ENCODE assay signal across 15 cellular contexts in the genomic region with DNA sequence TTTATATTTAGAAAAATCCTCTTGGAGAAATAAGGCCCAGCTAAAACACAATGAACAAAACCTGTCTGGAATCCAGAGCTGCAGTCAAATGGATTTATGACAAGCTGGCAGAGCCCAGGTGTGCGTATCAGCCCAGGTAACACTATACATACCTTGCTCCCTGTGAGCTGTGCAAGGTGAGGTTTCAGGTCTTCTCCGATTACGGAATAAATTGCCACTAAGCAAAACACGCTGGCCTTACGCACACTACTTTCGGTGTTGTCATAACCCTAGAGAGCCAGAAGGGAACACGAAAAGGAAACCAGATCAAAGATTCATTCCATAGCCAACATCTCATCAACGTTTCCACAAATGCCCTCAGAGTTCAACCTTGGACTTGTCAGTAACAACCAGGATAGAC.
"Had no signal": no experiment of that assay in that cellular context is flagged by ENCODE, and none has a peak within 500 bp of the region (broad histone marks: within the 10 kb centered on the region; RNA-seq: fewer than 3 reads in every experiment).

No MANE protein-coding gene starts in this region.

- H3K4me3 Mint-ChIP-seq: activated CD4-positive, alpha-beta memory T cell treated with anti-CD3 and anti-CD28 coated beads, Interleukin-2, amount 10 ng/mL, durations not matched to agents 7 days and 5 days; activated CD4-positive, alpha-beta T cell treated with anti-CD3 and anti-CD28 coated beads for 36 hours; activated naive CD8-positive, alpha-beta T cell; brain; central memory CD8-positive, alpha-beta T cell; naive B cell; stimulated activated memory B cell treated with anti-CD40 and anti-IgM and Interleukin-4, amounts not matched to agents 10 μg/mL and 1 μg/mL and 100 μg/mL, for 72 hours had no signal

- H3K27ac Mint-ChIP-seq: activated CD4-positive, alpha-beta memory T cell treated with anti-CD3 and anti-CD28 coated beads, Interleukin-2, amount 10 ng/mL, durations not matched to agents 7 days and 5 days; activated naive CD8-positive, alpha-beta T cell; stimulated activated memory B cell treated with anti-CD40 and anti-IgM and Interleukin-4, amounts not matched to agents 10 μg/mL and 1 μg/mL and 100 μg/mL, for 72 hours had no signal

- DNase-seq: activated CD4-positive, alpha-beta memory T cell treated with anti-CD3 and anti-CD28 coated beads, Interleukin-2, amount 10 ng/mL, durations not matched to agents 7 days and 5 days; activated CD4-positive, alpha-beta T cell treated with anti-CD3 and anti-CD28 coated beads for 36 hours; activated effector memory CD4-positive, alpha-beta T cell treated with anti-CD3 and anti-CD28 coated beads, Interleukin-2, amount 50 U/mL, for 16 hours; activated T-cell treated with anti-CD3 and anti-CD28 coated beads, Interleukin-2, amount 50 U/mL, for 48 hours; islet precursor cell; left lung; naive B cell; retina had no signal

- H3K9me3 Mint-ChIP-seq: activated CD4-positive, alpha-beta memory T cell treated with anti-CD3 and anti-CD28 coated beads, Interleukin-2, amount 10 ng/mL, durations not matched to agents 7 days and 5 days; central memory CD8-positive, alpha-beta T cell; stimulated activated memory B cell treated with anti-CD40 and anti-IgM and Interleukin-4, amounts not matched to agents 10 μg/mL and 1 μg/mL and 100 μg/mL, for 72 hours had no signal

- H3K4me1 Mint-ChIP-seq: activated CD4-positive, alpha-beta memory T cell treated with anti-CD3 and anti-CD28 coated beads, Interleukin-2, amount 10 ng/mL, durations not matched to agents 7 days and 5 days; activated CD4-positive, alpha-beta T cell treated with anti-CD3 and anti-CD28 coated beads for 36 hours; brain; central memory CD8-positive, alpha-beta T cell; stimulated activated memory B cell treated with anti-CD40 and anti-IgM and Interleukin-4, amounts not matched to agents 10 μg/mL and 1 μg/mL and 100 μg/mL, for 72 hours had no signal

- H3K27me3 ChIP-seq: esophagus muscularis mucosa, hepatocyte, left lung had no signal

- H3K27me3 Mint-ChIP-seq: activated CD4-positive, alpha-beta memory T cell treated with anti-CD3 and anti-CD28 coated beads, Interleukin-2, amount 10 ng/mL, durations not matched to agents 7 days and 5 days; activated CD4-positive, alpha-beta T cell treated with anti-CD3 and anti-CD28 coated beads for 36 hours; activated naive CD8-positive, alpha-beta T cell; central memory CD8-positive, alpha-beta T cell; naive B cell; stimulated activated memory B cell treated with anti-CD40 and anti-IgM and Interleukin-4, amounts not matched to agents 10 μg/mL and 1 μg/mL and 100 μg/mL, for 72 hours had no signal

- H3K4me3 ChIP-seq: coronary artery, esophagus muscularis mucosa, hepatocyte, left lung had no signal

- ATAC-seq: activated CD4-positive, alpha-beta T cell treated with anti-CD3 and anti-CD28 coated beads for 36 hours; left lung; stimulated activated memory B cell treated with anti-CD40 and anti-IgM and Interleukin-4, amounts not matched to agents 10 μg/mL and 1 μg/mL and 100 μg/mL, for 72 hours had no signal
